Comparison of ENCODE assay signal across 8 cellular contexts in genomic region chr1:27915082-27915575, GRCh38. TPM values are rescaled to one million over a fixed set of nuclear protein-coding genes. Genes with fewer than 3 reads are reported as not detected.
A peak's percentile ranks its signal among the peaks of the same experiment; 100 is the strongest.
DNase-seq lines count a peak whose midpoint lies in the region; ATAC-seq and TF ChIP-seq lines count a peak whose summit lies in the region.

No MANE protein-coding gene starts in this region.

- no peak for DNase-seq in activated T-cell treated with anti-CD3 and anti-CD28 coated beads, Interleukin-2, amount 50 U/mL, for 4 hours
- no peak for DNase-seq in activated T-cell treated with anti-CD3 and anti-CD28 coated beads for 4 hours
- DNase-seq in activated naive CD8-positive, alpha-beta T cell treated with anti-CD3 and anti-CD28 coated beads for 36 hours: no peak
- DNase-seq in memory B cell (ENCODE audit: low spot score in 2 of 2): no peak
- no peak for DNase-seq in tibial nerve (ENCODE audit: low spot score in 2 of 2)
- no peak for DNase-seq in NCI-H146 (lab: John Stamatoyannopoulos, UW)
- no peak for DNase-seq in activated CD8-positive, alpha-beta memory T cell treated with anti-CD3 and anti-CD28 coated beads, Interleukin-2, amount 50 U/mL, for 4 hours
- no peak for DNase-seq in stimulated activated CD4-positive, alpha-beta T cell treated with anti-CD3 and anti-CD28 coated beads, Interleukin-4, amount 100 ng/mL, for 4 hours

- peak overlapping the region; percentile 100 for H3K4me3 Mint-ChIP-seq in activated T-cell treated with anti-CD3 and anti-CD28 coated beads, Interleukin-2, amount 50 U/mL, for 4 hours
- H3K4me3 Mint-ChIP-seq in activated naive CD8-positive, alpha-beta T cell treated with anti-CD3 and anti-CD28 coated beads for 36 hours: peak overlapping the region; percentile 100
- H3K4me3 Mint-ChIP-seq in memory B cell: peak overlapping the region; percentile 97

- no peak for TF ChIP-seq EP300 in tibial nerve (IDR thresholded peaks at IDR 0.05)

- WGBS in tibial nerve, 2 donors: 61 to 68% methylated on average over 7 of the region's 7 CpGs

- ATAC-seq in activated T-cell treated with anti-CD3 and anti-CD28 coated beads, Interleukin-2, amount 50 U/mL, for 4 hours: no peak
- no peak for ATAC-seq in memory B cell (ENCODE audit: low read depth)

- peaks cover 0 to 31% (median 0%) of the 10 kb centered on the region in 3 donors for H3K36me3 ChIP-seq in tibial nerve

- peak overlapping the region; percentile 100 for H3K27ac Mint-ChIP-seq in activated naive CD8-positive, alpha-beta T cell treated with anti-CD3 and anti-CD28 coated beads for 36 hours
- peak overlapping the region; percentile 98 for H3K27ac Mint-ChIP-seq in memory B cell

- peak overlapping the region; percentile 45 to 88 (median 80) for H3K27ac ChIP-seq in tibial nerve

- H3K9me3 ChIP-seq in tibial nerve: peaks cover 0 to 11% (median 0%) of the 10 kb centered on the region in 4 donors

- no peaks in the 10 kb centered on the region for H3K27me3 ChIP-seq in tibial nerve

- peak overlapping the region; percentile 47 to 91 (median 80) for H3K4me3 ChIP-seq in tibial nerve

- no peaks in the 10 kb centered on the region for H3K9me3 Mint-ChIP-seq in activated T-cell treated with anti-CD3 and anti-CD28 coated beads, Interleukin-2, amount 50 U/mL, for 4 hours
- peaks cover 4% of the 10 kb centered on the region for H3K9me3 Mint-ChIP-seq in activated naive CD8-positive, alpha-beta T cell treated with anti-CD3 and anti-CD28 coated beads for 36 hours
- no peaks in the 10 kb centered on the region for H3K9me3 Mint-ChIP-seq in memory B cell

- H3K4me1 Mint-ChIP-seq in activated T-cell treated with anti-CD3 and anti-CD28 coated beads, Interleukin-2, amount 50 U/mL, for 4 hours (ENCODE audit: low read depth): peaks cover 19% of the 10 kb centered on the region
- peaks cover 15% of the 10 kb centered on the region for H3K4me1 Mint-ChIP-seq in activated naive CD8-positive, alpha-beta T cell treated with anti-CD3 and anti-CD28 coated beads for 36 hours
- peaks cover 15% of the 10 kb centered on the region for H3K4me1 Mint-ChIP-seq in memory B cell

- peaks cover 3% of the 10 kb centered on the region for H3K27me3 Mint-ChIP-seq in activated T-cell treated with anti-CD3 and anti-CD28 coated beads, Interleukin-2, amount 50 U/mL, for 4 hours (ENCODE audit: low read depth)
- H3K27me3 Mint-ChIP-seq in activated naive CD8-positive, alpha-beta T cell treated with anti-CD3 and anti-CD28 coated beads for 36 hours: peaks cover 3% of the 10 kb centered on the region
- peaks cover 3% of the 10 kb centered on the region for H3K27me3 Mint-ChIP-seq in memory B cell

- TF ChIP-seq CTCF in tibial nerve (IDR thresholded peaks at IDR 0.05): no peak

- H3K4me1 ChIP-seq in tibial nerve: peaks cover 0 to 16% (median 4%) of the 10 kb centered on the region in 4 donors

- no peak for TF ChIP-seq POLR2A in tibial nerve (IDR thresholded peaks at IDR 0.05)

- peaks cover 11% of the 10 kb centered on the region for H3K36me3 Mint-ChIP-seq in activated T-cell treated with anti-CD3 and anti-CD28 coated beads, Interleukin-2, amount 50 U/mL, for 4 hours (ENCODE audit: insufficient read depth)
- peaks cover 18% of the 10 kb centered on the region for H3K36me3 Mint-ChIP-seq in activated naive CD8-positive, alpha-beta T cell treated with anti-CD3 and anti-CD28 coated beads for 36 hours
- peaks cover 8% of the 10 kb centered on the region for H3K36me3 Mint-ChIP-seq in memory B cell

RNA-seq across cellular contexts. Expression of gene RPA2, which starts 0.8 kb away (rescaled TPM):
- total RNA-seq in activated T-cell treated with anti-CD3 and anti-CD28 coated beads, Interleukin-2, amount 50 U/mL, for 4 hours: 100 to 1,000 TPM; 126 to 136 (median 130) TPM
- total RNA-seq in activated naive CD8-positive, alpha-beta T cell treated with anti-CD3 and anti-CD28 coated beads for 36 hours: 100 to 1,000 TPM in 1 of 2 experiments, 10 to 100 TPM in 1; 89.4 to 102 TPM
- total RNA-seq in tibial nerve: 10 to 100 TPM; 16.7 to 37.4 (median 26.1) TPM

RNA-seq across cellular contexts. Expression of gene SMPDL3B, which starts 19.7 kb away (rescaled TPM):
- under 1 TPM; 0.16 to 0.43 (median 0.22) TPM for total RNA-seq in activated T-cell treated with anti-CD3 and anti-CD28 coated beads, Interleukin-2, amount 50 U/mL, for 4 hours
- under 1 TPM; 0.92 to 0.97 TPM for total RNA-seq in activated naive CD8-positive, alpha-beta T cell treated with anti-CD3 and anti-CD28 coated beads for 36 hours
- total RNA-seq in tibial nerve: not detected

RNA-seq across cellular contexts. Expression of gene THEMIS2, which starts 42.8 kb away (rescaled TPM):
- 10 to 100 TPM in 1 of 3 donors, 1 to 10 TPM in 2; 7.5 to 14.2 (median 9.9) TPM for total RNA-seq in activated T-cell treated with anti-CD3 and anti-CD28 coated beads, Interleukin-2, amount 50 U/mL, for 4 hours
- total RNA-seq in activated naive CD8-positive, alpha-beta T cell treated with anti-CD3 and anti-CD28 coated beads for 36 hours: 10 to 100 TPM; 18.9 to 19.6 TPM
- 10 to 100 TPM; 13.2 to 50.7 (median 23.7) TPM for total RNA-seq in tibial nerve

RNA-seq across cellular contexts. Expression of gene XKR8, which starts 44.6 kb away (rescaled TPM):
- total RNA-seq in activated T-cell treated with anti-CD3 and anti-CD28 coated beads, Interleukin-2, amount 50 U/mL, for 4 hours: 1 to 10 TPM; 6.8 to 8.3 (median 7.0) TPM
- 1 to 10 TPM; 4.1 to 4.4 TPM for total RNA-seq in activated naive CD8-positive, alpha-beta T cell treated with anti-CD3 and anti-CD28 coated beads for 36 hours
- 1 to 10 TPM; 5.1 to 7.5 (median 7.3) TPM for total RNA-seq in tibial nerve
